In the genomic region with DNA sequence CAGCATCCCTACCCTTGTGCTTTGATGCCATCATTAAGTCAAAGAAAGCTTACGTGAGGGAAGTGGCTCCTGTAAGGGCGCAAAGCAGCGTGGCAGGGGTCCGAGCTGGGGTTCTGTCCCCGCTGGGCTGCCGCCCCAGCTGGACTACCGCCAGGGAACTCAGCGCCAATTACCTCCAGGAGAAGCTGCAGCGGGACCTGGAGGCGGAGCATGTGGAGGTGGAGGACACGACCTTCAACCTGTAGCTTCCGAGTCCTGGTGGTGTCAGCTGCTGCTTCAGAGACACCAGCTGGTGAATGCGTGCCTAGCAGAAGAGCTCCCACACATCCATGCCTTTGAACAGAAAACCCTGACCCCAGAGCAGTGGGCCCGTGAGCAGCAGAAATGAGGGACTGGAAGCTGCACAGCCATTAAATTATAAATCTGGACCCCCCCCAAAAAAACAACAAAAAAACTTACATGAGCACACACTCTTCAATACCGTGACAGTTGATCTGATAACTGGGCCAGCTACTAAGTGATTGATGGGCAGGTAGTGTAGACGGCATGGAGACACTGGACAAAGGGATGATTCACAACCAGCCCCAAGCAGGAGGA, we compare ENCODE assay signal across 9 cellular contexts. TPM values are rescaled to one million over a fixed set of nuclear protein-coding genes. Genes with fewer than 3 reads are reported as not detected.
DNase-seq lines count a peak whose midpoint lies in the region; ATAC-seq, FAIRE-seq and TF ChIP-seq lines count a peak whose summit lies in the region.
"Had no signal": no experiment of that assay in that cellular context is flagged by ENCODE, and none has a peak within 500 bp of the region (broad histone marks: within the 10 kb centered on the region; RNA-seq: fewer than 3 reads in every experiment).

No MANE protein-coding gene starts in this region.

- peaks cover 23% of the 10 kb centered on the region for H3K4me1 Mint-ChIP-seq in activated T-cell treated with anti-CD3 and anti-CD28 coated beads, Interleukin-2, amount 50 U/mL, for 72 hours (ENCODE audit: low read depth)

- no peaks in the 10 kb centered on the region for H3K36me3 Mint-ChIP-seq in activated T-cell treated with anti-CD3 and anti-CD28 coated beads, Interleukin-2, amount 50 U/mL, for 72 hours (ENCODE audit: insufficient read depth in 2 of 2)

- no peak overlapping the region for H3K4me3 Mint-ChIP-seq in activated T-cell treated with anti-CD3 and anti-CD28 coated beads, Interleukin-2, amount 50 U/mL, for 72 hours

- FAIRE-seq in GM12891 (lab: Jason Lieb, UNC) = no peak

- no peaks in the 10 kb centered on the region for H3K9me3 ChIP-seq in ES-I3 (ENCODE audit: control insufficient read depth, insufficient read depth, low read length)

- H3K36me3 ChIP-seq in ES-I3 (ENCODE audit: insufficient read depth, low read length) = no peaks in the 10 kb centered on the region

- no peak overlapping the region for H3K27ac Mint-ChIP-seq in activated T-cell treated with anti-CD3 and anti-CD28 coated beads, Interleukin-2, amount 50 U/mL, for 72 hours

- H3K27me3 Mint-ChIP-seq in activated T-cell treated with anti-CD3 and anti-CD28 coated beads, Interleukin-2, amount 50 U/mL, for 72 hours (ENCODE audit: low read depth) = no peaks in the 10 kb centered on the region

- no peak for TF ChIP-seq POLR2A in GM12891 (IDR thresholded peaks at IDR 0.05; ENCODE audit: low read depth, low read length)

- peaks cover 6% of the 10 kb centered on the region; the same call in 1 of the 2 replicates for H3K4me1 ChIP-seq in ES-I3 (ENCODE audit: insufficient read depth, low read length)

- peak; percentile 48 to 71 for ATAC-seq in activated T-cell treated with anti-CD3 and anti-CD28 coated beads, Interleukin-2, amount 50 U/mL, for 72 hours (replicated peaks in 1 of 2)
- ATAC-seq in GM19452 (IDR thresholded peaks at IDR 0.05; ENCODE audit: unreplicated experiment) = no peak

- H3K9me3 Mint-ChIP-seq in activated T-cell treated with anti-CD3 and anti-CD28 coated beads, Interleukin-2, amount 50 U/mL, for 72 hours = no peaks in the 10 kb centered on the region

- DNase-seq in NCI-H1436 (lab: John Stamatoyannopoulos, UW) = peak; percentile 27
- DNase-seq in activated T-cell treated with anti-CD3 and anti-CD28 coated beads, Interleukin-2, amount 50 U/mL, for 72 hours = peak in 1 of 2 donors; percentile 32
- peak; percentile 45 to 59 for DNase-seq in lung microvascular endothelial cell (ENCODE audit: low read depth in 2 of 2)
- no peak for DNase-seq in GM12891 (ENCODE audit: insufficient read length, low spot score)
- DNase-seq in hippocampal formation (lab: John Stamatoyannopoulos, UW) = no peak
- DNase-seq in dedifferentiated amniotic fluid mesenchymal stem cell (ENCODE audit: extremely low spot score) = no peak

- H3K9ac ChIP-seq in ES-I3 (ENCODE audit: low read depth, low read length) = peak overlapping the region; percentile 23

TF ChIP-seq in GM12891, 5 proteins besides CTCF, POLR2A, EP300 and RAD21:
- TF ChIP-seq PAX5 (IDR thresholded peaks at IDR 0.05; ENCODE audit: insufficient read depth, low read length, severe bottlenecking) = no peak

RNA-seq across cellular contexts. Expression of gene YES1, which starts 20.1 kb away (rescaled TPM):
- 10 to 100 TPM; 15.3 to 22.5 TPM for total RNA-seq in activated T-cell treated with anti-CD3 and anti-CD28 coated beads, Interleukin-2, amount 50 U/mL, for 72 hours
- 138 and 140 TPM in 2 replicates for total RNA-seq in lung microvascular endothelial cell
- 2.5 TPM for polyA plus RNA-seq in GM12891 (2012; ENCODE audit: low read depth, missing spikeins)
- total RNA-seq: OCI-LY7 had no signal

Comparison
In these comparisons a context has a peak if more than half of its experiments do, and no peak if none do; other contexts are left out.
1. DNase-seq: peak in NCI-H1436 (single experiment) and lung microvascular endothelial cell (2 of 2); none in GM12891 (single experiment), hippocampal formation (0 of 2) and dedifferentiated amniotic fluid mesenchymal stem cell (single experiment).